8 cellular contexts compared by ENCODE assay signal in genomic region chr17:42018339-42018738, GRCh38. TPM values are rescaled to one million over a fixed set of nuclear protein-coding genes. Genes with fewer than 3 reads are reported as not detected.
A peak's percentile ranks its signal among the peaks of the same experiment; 100 is the strongest.
DNase-seq lines count a peak whose midpoint lies in the region; ATAC-seq, FAIRE-seq and TF ChIP-seq lines count a peak whose summit lies in the region.

No MANE protein-coding gene starts in this region.

- peaks cover 61% of the 10 kb centered on the region for H3K4me1 ChIP-seq in HepG2 (ENCODE audit: insufficient read depth, low read length)
- peaks cover 0 to 48% (median 10%) of the 10 kb centered on the region in 4 donors for H3K4me1 ChIP-seq in right lobe of liver
- peaks cover 23 to 72% of the 10 kb centered on the region in 2 donors for H3K4me1 ChIP-seq in left lung

- WGBS in HepG2 (ENCODE audit: low lambda C conversion rate) = 3% methylated on average over 3 of the region's 3 CpGs
- no CpG with 5 or more reads among the region's 3 CpGs for WGBS in right lobe of liver (ENCODE audit: insufficient coverage, low coverage, low lambda C conversion rate, missing lambda C conversion rate)

- H3K9ac ChIP-seq in HepG2 (ENCODE audit: insufficient read depth, low read depth, low read length) = peak overlapping the region; percentile 97

- POLR2A ChIA-PET in HepG2 (lab: Yijun Ruan, JAX) = interaction anchor here (0.6 to 7.5 kb wide), 14 partner anchors 10 to 349 kb away, joined by 3 to 183 read pairs (median 12); partner anchors contain the start of genes ACLY, CNP, DHX58 and EIF1

- TF ChIP-seq POLR2A in HepG2 (IDR thresholded peaks at IDR 0.05; ENCODE audit: insufficient read depth in 1 of 2, low read depth in 2 of 2, low read length in 2 of 2) (peak; percentile 27 to 69; a peak in 3 of 4 replicates), right lobe of liver (IDR thresholded peaks at IDR 0.05) (no peak)

- no TSS peak for BruUV-seq in HepG2 (replicated peaks; lab: Mats Ljungman, UMichigan)

- H2AFZ ChIP-seq in HepG2 (ENCODE audit: low read length) = peak overlapping the region; percentile 87

- H3K27me3 ChIP-seq in HepG2 (ENCODE audit: control insufficient read depth in 1 of 2, insufficient read depth in 2 of 2, low read length in 2 of 2) (peaks cover 0 to 3% of the 10 kb centered on the region in 2 experiments; a peak in 1 of 5 replicates), right lobe of liver (no peaks in the 10 kb centered on the region), left lung (no peaks in the 10 kb centered on the region)

- H3K27me3 Mint-ChIP-seq in activated naive CD8-positive, alpha-beta T cell = no peaks in the 10 kb centered on the region

- FAIRE-seq in HepG2 (lab: Jason Lieb, UNC) = no peak

- peak; percentile 46 for DNase-seq in HepG2 (ENCODE audit: low spot score)
- DNase-seq in right lobe of liver = no peak
- DNase-seq in left lung = no peak
- DNase-seq in kidney glomerular epithelial cell (lab: John Stamatoyannopoulos, UW) = no peak
- no peak for DNase-seq in stimulated activated CD4-positive, alpha-beta T cell treated with anti-CD3 and anti-CD28 coated beads, Interleukin-1b, Interleukin-23, amount 100 ng/mL, for 48 hours
- DNase-seq in NCI-H2107 treated with DMSO at 0.1 percent for 48 hours (lab: John Stamatoyannopoulos, UW; ENCODE audit: unreplicated experiment) = no peak

- H3K4me3 Mint-ChIP-seq in activated naive CD8-positive, alpha-beta T cell = peak overlapping the region; percentile 99

- H3K36me3 ChIP-seq in HepG2 (replicated peaks in 1 of 2; ENCODE audit: control insufficient read depth in 1 of 2, insufficient read depth in 2 of 2, low read length in 2 of 2) (peaks cover 4 to 20% of the 10 kb centered on the region in 2 experiments), right lobe of liver (peaks cover 0 to 8% (median 4%) of the 10 kb centered on the region in 4 donors), left lung (peaks cover 0 to 24% of the 10 kb centered on the region in 2 donors)

- peak overlapping the region; percentile 93 for H3K27ac Mint-ChIP-seq in activated naive CD8-positive, alpha-beta T cell

- CTCF ChIA-PET in HepG2 (lab: Yijun Ruan, JAX; ENCODE audit: low intra/inter-chr PET ratio, low total read pairs) = no interaction called here

- H3K9me3 ChIP-seq in HepG2 (ENCODE audit: low read length) (no peaks in the 10 kb centered on the region), right lobe of liver (no peaks in the 10 kb centered on the region), left lung (no peaks in the 10 kb centered on the region)

- H3K36me3 Mint-ChIP-seq in activated naive CD8-positive, alpha-beta T cell = peaks cover 2% of the 10 kb centered on the region

- TF ChIP-seq CTCF in HepG2 (CRISPR knock-in tag; IDR thresholded peaks at IDR 0.05) (no peak), right lobe of liver (IDR thresholded peaks at IDR 0.05) (no peak), left lung (IDR thresholded peaks at IDR 0.05) (no peak)

- ATAC-seq in HepG2 = peak; percentile 7; the same call in 1 of the 3 replicates
- ATAC-seq in right lobe of liver = no peak
- ATAC-seq in left lung = no peak
- no peak for ATAC-seq in GM21423 (IDR thresholded peaks at IDR 0.05; ENCODE audit: unreplicated experiment)

- no peaks in the 10 kb centered on the region for H3K9me3 Mint-ChIP-seq in activated naive CD8-positive, alpha-beta T cell (ENCODE audit: low read depth)

- peak overlapping the region; percentile 91 for H3K4me2 ChIP-seq in HepG2 (ENCODE audit: low read depth, low read length)

- H3K4me1 Mint-ChIP-seq in activated naive CD8-positive, alpha-beta T cell (ENCODE audit: low read depth) = peaks cover 52% of the 10 kb centered on the region

- no peak for TF ChIP-seq RAD21 in HepG2 (CRISPR knock-in tag; IDR thresholded peaks at IDR 0.05)

- TF ChIP-seq EP300 in HepG2 (IDR thresholded peaks at IDR 0.05; ENCODE audit: low read depth in 2 of 2, low read length in 2 of 2) (no peak), HepG2 (CRISPR knock-in tag; IDR thresholded peaks at IDR 0.05; ENCODE audit: borderline replicate concordance) (no peak)

- intact Hi-C loops in HepG2 (cut with micrococcal nuclease; ENCODE audit: unreplicated experiment) (no loop called here), right lobe of liver (cut with DNase I) (no loop called here), left lung (cut with DNase I) (loop anchor here in 1 of 2 donors (10.0 kb wide), 1 partner anchor 54 kb away; the partner anchor contains the start of gene CNP)

- H3K27ac ChIP-seq in HepG2 (ENCODE audit: extremely low read length, insufficient read depth, low read length) (peak overlapping the region; percentile 84), right lobe of liver (no peak overlapping the region), left lung (peak overlapping the region; percentile 93 to 94)

- H3K79me2 ChIP-seq in HepG2 (ENCODE audit: insufficient read depth, low read length) = peaks cover 65% of the 10 kb centered on the region

- in situ Hi-C loops in HepG2 (cut with HindIII; ENCODE audit: extremely low pct_ligation_motif_present, low pct_unique_long_range_greater_than_20kb) = loop anchor here (5.0 kb wide), 1 partner anchor 51 kb away; the partner anchor contains the start of gene CNP

- H3K4me3 ChIP-seq in HepG2 (replicated peaks in 1 of 3; ENCODE audit: insufficient read depth in 1 of 3, low read depth in 2 of 3, low read length in 3 of 3) (peak overlapping the region; percentile 76 to 96 (median 89)), right lobe of liver (no peak overlapping the region), left lung (peak overlapping the region in 1 of 2 donors; percentile 90)

- H4K20me1 ChIP-seq in HepG2 (ENCODE audit: insufficient read depth, low read length) = no peaks in the 10 kb centered on the region

RNA-seq across cellular contexts. Expression of gene DNAJC7, which starts 1.1 kb away (rescaled TPM):
- total RNA-seq in HepG2 (2016; rRNA removed; fragmentation: Illumina TruSeq; extraction: Trizol) (132 and 179 TPM in 2 replicates), right lobe of liver (10 to 100 TPM; 32.7 to 40.3 (median 35.2) TPM), left lung (10 to 100 TPM; 62.1 to 82.0 TPM)
- 46.7 and 51.0 TPM in 2 replicates for total RNA-seq in HepG2 (2016; cell fraction: cytosol; rRNA removed; fragmentation: Illumina TruSeq; extraction: Trizol; ENCODE audit: low read depth)
- 140 and 190 TPM in 2 replicates for total RNA-seq in HepG2 (2016; cell fraction: insoluble cytoplasmic fraction; rRNA removed; fragmentation: Illumina TruSeq; extraction: Trizol)
- total RNA-seq in HepG2 (2016; cell fraction: membrane; rRNA removed; fragmentation: Illumina TruSeq; extraction: Trizol) = 65.8 and 75.9 TPM in 2 replicates
- 79.3 and 85.4 TPM in 2 replicates for total RNA-seq in HepG2 (2016; cell fraction: nucleus; rRNA removed; fragmentation: Illumina TruSeq; extraction: Trizol)
- 47.7 and 54.7 TPM in 2 replicates for polyA plus RNA-seq in HepG2 (2011; rRNA removed)
- polyA plus RNA-seq in HepG2 (2011; cell fraction: cytosol; rRNA removed) = 23.0 and 30.1 TPM in 2 replicates
- 24.7 and 29.9 TPM in 2 replicates for polyA plus RNA-seq in HepG2 (2011; cell fraction: nucleus; rRNA removed)
- 75.2 and 76.1 TPM in 2 replicates for polyA plus RNA-seq in HepG2 (2012)
- 45.0 and 48.2 TPM in 2 replicates for polyA plus RNA-seq in HepG2 (2016; cell fraction: cytosol; fragmentation: Illumina TruSeq; extraction: Trizol; ENCODE audit: low read depth)
- 221 and 228 TPM in 2 replicates for polyA plus RNA-seq in HepG2 (2016; cell fraction: insoluble cytoplasmic fraction; fragmentation: Illumina TruSeq; extraction: Trizol; ENCODE audit: low read depth)
- 64.6 and 70.7 TPM in 2 replicates for polyA plus RNA-seq in HepG2 (2016; cell fraction: membrane; fragmentation: Illumina TruSeq; extraction: Trizol; ENCODE audit: low read depth)
- 97.9 and 98.9 TPM in 2 replicates for polyA plus RNA-seq in HepG2 (2016; cell fraction: nucleus; fragmentation: Illumina TruSeq; extraction: Trizol; ENCODE audit: insufficient read depth, low read depth)
- polyA minus RNA-seq in HepG2 (2011; rRNA and poly(A)+ RNA removed; ENCODE audit: low replicate concordance) = 61.1 and 62.3 TPM in 2 replicates
- 44.7 and 52.7 TPM in 2 replicates for polyA minus RNA-seq in HepG2 (2011; cell fraction: cytosol; rRNA and poly(A)+ RNA removed)
- polyA minus RNA-seq in HepG2 (2011; cell fraction: nucleus; rRNA and poly(A)+ RNA removed) = 116 and 129 TPM in 2 replicates

RNA-seq across cellular contexts. Expression of gene NKIRAS2, which starts 1.6 kb away (rescaled TPM):
- 26.8 and 27.9 TPM in 2 replicates for total RNA-seq in HepG2 (2016; rRNA removed; fragmentation: Illumina TruSeq; extraction: Trizol)
- 17.3 and 18.4 TPM in 2 replicates for total RNA-seq in HepG2 (2016; cell fraction: cytosol; rRNA removed; fragmentation: Illumina TruSeq; extraction: Trizol; ENCODE audit: low read depth)
- 21.1 and 25.4 TPM in 2 replicates for total RNA-seq in HepG2 (2016; cell fraction: insoluble cytoplasmic fraction; rRNA removed; fragmentation: Illumina TruSeq; extraction: Trizol)
- 36.4 and 39.9 TPM in 2 replicates for total RNA-seq in HepG2 (2016; cell fraction: membrane; rRNA removed; fragmentation: Illumina TruSeq; extraction: Trizol)
- total RNA-seq in HepG2 (2016; cell fraction: nucleus; rRNA removed; fragmentation: Illumina TruSeq; extraction: Trizol) = 13.2 and 14.4 TPM in 2 replicates
- 42.0 and 48.5 TPM in 2 replicates for polyA plus RNA-seq in HepG2 (2011; rRNA removed)
- 38.1 and 38.8 TPM in 2 replicates for polyA plus RNA-seq in HepG2 (2011; cell fraction: cytosol; rRNA removed)
- polyA plus RNA-seq in HepG2 (2011; cell fraction: nucleus; rRNA removed) = 36.5 and 41.2 TPM in 2 replicates
- 23.6 and 24.0 TPM in 2 replicates for polyA plus RNA-seq in HepG2 (2012)
- polyA plus RNA-seq in HepG2 (2016; cell fraction: cytosol; fragmentation: Illumina TruSeq; extraction: Trizol; ENCODE audit: low read depth) = 15.6 and 18.2 TPM in 2 replicates
- 26.9 and 33.5 TPM in 2 replicates for polyA plus RNA-seq in HepG2 (2016; cell fraction: insoluble cytoplasmic fraction; fragmentation: Illumina TruSeq; extraction: Trizol; ENCODE audit: low read depth)
- 35.0 and 37.3 TPM in 2 replicates for polyA plus RNA-seq in HepG2 (2016; cell fraction: membrane; fragmentation: Illumina TruSeq; extraction: Trizol; ENCODE audit: low read depth)
- 29.9 and 31.9 TPM in 2 replicates for polyA plus RNA-seq in HepG2 (2016; cell fraction: nucleus; fragmentation: Illumina TruSeq; extraction: Trizol; ENCODE audit: insufficient read depth, low read depth)
- 47.3 TPM in 2 replicates for polyA minus RNA-seq in HepG2 (2011; rRNA and poly(A)+ RNA removed; ENCODE audit: low replicate concordance)
- 15.6 and 18.5 TPM in 2 replicates for polyA minus RNA-seq in HepG2 (2011; cell fraction: cytosol; rRNA and poly(A)+ RNA removed)
- 15.3 and 17.8 TPM in 2 replicates for polyA minus RNA-seq in HepG2 (2011; cell fraction: nucleus; rRNA and poly(A)+ RNA removed)
- total RNA-seq in right lobe of liver = 10 to 100 TPM; 11.1 to 27.0 (median 12.3) TPM
- total RNA-seq in left lung = 10 to 100 TPM; 29.6 to 32.3 TPM

RNA-seq across cellular contexts. Expression of gene C17orf113, which starts 32.1 kb away (rescaled TPM):
- total RNA-seq in HepG2 (2016; rRNA removed; fragmentation: Illumina TruSeq; extraction: Trizol) = 0.83 and 1.1 TPM in 2 replicates
- total RNA-seq in HepG2 (2016; cell fraction: cytosol; rRNA removed; fragmentation: Illumina TruSeq; extraction: Trizol; ENCODE audit: low read depth) = 0.09 and 0.10 TPM in 2 replicates
- total RNA-seq in HepG2 (2016; cell fraction: insoluble cytoplasmic fraction; rRNA removed; fragmentation: Illumina TruSeq; extraction: Trizol) = 0.67 and 0.91 TPM in 2 replicates
- 0.28 and 0.34 TPM in 2 replicates for total RNA-seq in HepG2 (2016; cell fraction: membrane; rRNA removed; fragmentation: Illumina TruSeq; extraction: Trizol)
- total RNA-seq in HepG2 (2016; cell fraction: nucleus; rRNA removed; fragmentation: Illumina TruSeq; extraction: Trizol) = 0.81 TPM in 2 replicates
- 0.87 and 1.4 TPM in 2 replicates for polyA plus RNA-seq in HepG2 (2011; rRNA removed)
- polyA plus RNA-seq in HepG2 (2011; cell fraction: cytosol; rRNA removed) = 0.77 and 0.94 TPM in 2 replicates
- 1.7 and 2.6 TPM in 2 replicates for polyA plus RNA-seq in HepG2 (2011; cell fraction: nucleus; rRNA removed)
- 0.81 and 0.91 TPM in 2 replicates for polyA plus RNA-seq in HepG2 (2012)
- polyA plus RNA-seq in HepG2 (2016; cell fraction: cytosol; fragmentation: Illumina TruSeq; extraction: Trizol; ENCODE audit: low read depth) = 0.05 TPM in 1 of 2 replicates, not detected in the other
- polyA plus RNA-seq in HepG2 (2016; cell fraction: insoluble cytoplasmic fraction; fragmentation: Illumina TruSeq; extraction: Trizol; ENCODE audit: low read depth) = 0.34 and 0.68 TPM in 2 replicates
- 0.08 and 0.13 TPM in 2 replicates for polyA plus RNA-seq in HepG2 (2016; cell fraction: membrane; fragmentation: Illumina TruSeq; extraction: Trizol; ENCODE audit: low read depth)
- polyA plus RNA-seq in HepG2 (2016; cell fraction: nucleus; fragmentation: Illumina TruSeq; extraction: Trizol; ENCODE audit: insufficient read depth, low read depth) = 1.6 and 1.7 TPM in 2 replicates
- 0.56 and 2.3 TPM in 2 replicates for polyA minus RNA-seq in HepG2 (2011; rRNA and poly(A)+ RNA removed; ENCODE audit: low replicate concordance)
- polyA minus RNA-seq in HepG2 (2011; cell fraction: cytosol; rRNA and poly(A)+ RNA removed) = 0.79 and 0.89 TPM in 2 replicates
- polyA minus RNA-seq in HepG2 (2011; cell fraction: nucleus; rRNA and poly(A)+ RNA removed) = 0.77 and 1.1 TPM in 2 replicates
- under 1 TPM; 0.06 to 0.42 (median 0.12) TPM for total RNA-seq in right lobe of liver
- 1 to 10 TPM in 1 of 2 donors, under 1 TPM in 1; 0.58 to 1.2 TPM for total RNA-seq in left lung

RNA-seq across cellular contexts. Expression of gene CNP, which starts 51.7 kb away (rescaled TPM):
- total RNA-seq in HepG2 (2016; rRNA removed; fragmentation: Illumina TruSeq; extraction: Trizol) (161 and 170 TPM in 2 replicates), right lobe of liver (10 to 100 TPM; 30.1 to 42.7 (median 33.0) TPM), left lung (10 to 100 TPM; 61.5 to 64.9 TPM)
- total RNA-seq in HepG2 (2016; cell fraction: cytosol; rRNA removed; fragmentation: Illumina TruSeq; extraction: Trizol; ENCODE audit: low read depth) = 13.1 and 14.4 TPM in 2 replicates
- total RNA-seq in HepG2 (2016; cell fraction: insoluble cytoplasmic fraction; rRNA removed; fragmentation: Illumina TruSeq; extraction: Trizol) = 142 and 170 TPM in 2 replicates
- total RNA-seq in HepG2 (2016; cell fraction: membrane; rRNA removed; fragmentation: Illumina TruSeq; extraction: Trizol) = 61.3 and 66.7 TPM in 2 replicates
- total RNA-seq in HepG2 (2016; cell fraction: nucleus; rRNA removed; fragmentation: Illumina TruSeq; extraction: Trizol) = 95.4 and 98.2 TPM in 2 replicates
- polyA plus RNA-seq in HepG2 (2011; rRNA removed) = 97.2 and 105 TPM in 2 replicates
- polyA plus RNA-seq in HepG2 (2011; cell fraction: cytosol; rRNA removed) = 67.5 and 85.5 TPM in 2 replicates
- 104 and 124 TPM in 2 replicates for polyA plus RNA-seq in HepG2 (2011; cell fraction: nucleus; rRNA removed)
- 42.6 and 44.3 TPM in 2 replicates for polyA plus RNA-seq in HepG2 (2012)
- polyA plus RNA-seq in HepG2 (2016; cell fraction: cytosol; fragmentation: Illumina TruSeq; extraction: Trizol; ENCODE audit: low read depth) = 18.7 and 20.0 TPM in 2 replicates
- 172 and 192 TPM in 2 replicates for polyA plus RNA-seq in HepG2 (2016; cell fraction: insoluble cytoplasmic fraction; fragmentation: Illumina TruSeq; extraction: Trizol; ENCODE audit: low read depth)
- polyA plus RNA-seq in HepG2 (2016; cell fraction: membrane; fragmentation: Illumina TruSeq; extraction: Trizol; ENCODE audit: low read depth) = 49.0 TPM in 2 replicates
- polyA plus RNA-seq in HepG2 (2016; cell fraction: nucleus; fragmentation: Illumina TruSeq; extraction: Trizol; ENCODE audit: insufficient read depth, low read depth) = 178 and 180 TPM in 2 replicates
- 256 and 859 TPM in 2 replicates for polyA minus RNA-seq in HepG2 (2011; rRNA and poly(A)+ RNA removed; ENCODE audit: low replicate concordance)
- 126 and 130 TPM in 2 replicates for polyA minus RNA-seq in HepG2 (2011; cell fraction: cytosol; rRNA and poly(A)+ RNA removed)
- 93.4 and 142 TPM in 2 replicates for polyA minus RNA-seq in HepG2 (2011; cell fraction: nucleus; rRNA and poly(A)+ RNA removed)

Comparison
In these comparisons a context has a peak if more than half of its experiments do, and no peak if none do; other contexts are left out.
1. H3K27ac ChIP-seq: peak in HepG2 (single experiment) and left lung (2 of 2); none in right lobe of liver (0 of 3).
2. H3K4me3 ChIP-seq: peak in HepG2 (3 of 3); none in right lobe of liver (0 of 3).